ENCODE assay signal across 7 cellular contexts in genomic region chrX:45768666-45769065, GRCh38.
DNase-seq lines count a peak whose midpoint lies in the region; ATAC-seq and TF ChIP-seq lines count a peak whose summit lies in the region.

No MANE protein-coding gene starts in this region.

- H3K27me3 ChIP-seq in GM06990 (replicated peaks; ENCODE audit: control insufficient read depth, insufficient read depth, low read length) (no peaks in the 10 kb centered on the region), skeletal muscle satellite cell (ENCODE audit: control insufficient read depth, insufficient read depth, low read length) (no peaks in the 10 kb centered on the region)

- peak overlapping the region; percentile 82 for H3K4me2 ChIP-seq in skeletal muscle satellite cell (ENCODE audit: low read length)

- H3K27ac ChIP-seq in SK-N-MC = peak overlapping the region; percentile 92; the same call in 1 of the 2 replicates

- H3K9ac ChIP-seq in SK-N-MC (ENCODE audit: insufficient read length) (peak overlapping the region; percentile 7), skeletal muscle satellite cell (ENCODE audit: low read depth, low read length) (peak overlapping the region; percentile 95)

- no peak for ATAC-seq in GM21619 (IDR thresholded peaks at IDR 0.05; ENCODE audit: unreplicated experiment)

- H3K9me3 ChIP-seq in SK-N-MC (ENCODE audit: low read depth, low read length) (no peaks in the 10 kb centered on the region), skeletal muscle satellite cell (replicated peaks; ENCODE audit: low read length) (no peaks in the 10 kb centered on the region)

- TF ChIP-seq CTCF in GM06990 (IDR thresholded peaks at IDR 0.05; ENCODE audit: insufficient read depth, low read length, poor library complexity, severe bottlenecking) (no peak), fibroblast of mammary gland (conservative IDR thresholded peaks at IDR 0.05; ENCODE audit: control insufficient read depth, insufficient read depth, low read depth, low read length) (no peak)

- H3K36me3 ChIP-seq in GM06990 (ENCODE audit: control insufficient read depth, insufficient read depth, low read length) (no peaks in the 10 kb centered on the region), SK-N-MC (ENCODE audit: insufficient read depth, low read length) (no peaks in the 10 kb centered on the region), skeletal muscle satellite cell (ENCODE audit: insufficient read depth, low read length) (peaks cover 46% of the 10 kb centered on the region)

- H3K4me3 ChIP-seq in GM06990 (replicated peaks; ENCODE audit: low read depth, low read length) (peak overlapping the region; percentile 62), SK-N-MC (peak overlapping the region; percentile 67), fibroblast of mammary gland (ENCODE audit: control insufficient read depth, low read depth, low read length) (peak overlapping the region; percentile 83), skeletal muscle satellite cell (ENCODE audit: low read length) (peak overlapping the region; percentile 78)

- peaks cover 28% of the 10 kb centered on the region for H3K4me1 ChIP-seq in skeletal muscle satellite cell (ENCODE audit: control insufficient read depth, insufficient read depth, low read length)

- DNase-seq in GM06990 (ENCODE audit: extremely low read depth, insufficient read length) (no peak), SK-N-MC (ENCODE audit: low read depth, low spot score) (no peak), fibroblast of mammary gland (ENCODE audit: low read depth) (no peak), HCEC 1CT (no peak)
- DNase-seq in activated effector memory CD4-positive, alpha-beta T cell treated with anti-CD3 and anti-CD28 coated beads, Interleukin-2, amount 50 U/mL, for 16 hours = no peak
